Comparison of ENCODE assay signal across 8 cellular contexts in genomic region chr6:71289039-71289801, GRCh38. TPM values are rescaled to one million over a fixed set of nuclear protein-coding genes. Genes with fewer than 3 reads are reported as not detected.
DNase-seq lines count a peak whose midpoint lies in the region; ATAC-seq, FAIRE-seq and TF ChIP-seq lines count a peak whose summit lies in the region.

No MANE protein-coding gene starts in this region.

- TF ChIP-seq EP300 in A549 (IDR thresholded peaks at IDR 0.05), result no peak

- ATAC-seq in A549 (peak; percentile 18 to 66), HG02943 (IDR thresholded peaks at IDR 0.05; ENCODE audit: low read depth, unreplicated experiment) (peak; percentile 33), left ventricle myocardium superior (peak; percentile 10)
- peak; percentile 18 for ATAC-seq in activated naive CD8-positive, alpha-beta T cell treated with anti-CD3 and anti-CD28 coated beads, Interleukin-2, amount 50 U/mL, for 24 hours

- DNase-seq in A549 (ENCODE audit: low read depth in 1 of 2, low spot score in 1 of 2), result peak in 1 of 2 experiments; percentile 20
- no peak for DNase-seq in GM18507 (ENCODE audit: extremely low spot score, insufficient read length, low read depth)
- peak; percentile 25 to 39 for DNase-seq in NOMO-1 (lab: John Stamatoyannopoulos, UW; ENCODE audit: unreplicated experiment in 2 of 2)
- DNase-seq in activated naive CD8-positive, alpha-beta T cell treated with anti-CD3 and anti-CD28 coated beads, Interleukin-2, amount 50 U/mL, for 24 hours, result peak; percentile 28
- peak; percentile 69 for DNase-seq in left ventricle myocardium superior
- DNase-seq in T1000 (lab: John Stamatoyannopoulos, UW), result no peak

- 5% methylated on average over 10 of the region's 57 CpGs for WGBS in A549 (ENCODE audit: missing lambda C conversion rate)

- CTCF ChIA-PET in A549 (lab: Yijun Ruan, JAX), result interaction anchor here (0.6 to 1.6 kb wide), 6 partner anchors 11 to 108 kb away, joined by 3 to 12 read pairs (median 3); no protein-coding TSS in a partner anchor

- peaks cover 8% of the 10 kb centered on the region for H3K36me3 Mint-ChIP-seq in activated naive CD8-positive, alpha-beta T cell treated with anti-CD3 and anti-CD28 coated beads, Interleukin-2, amount 50 U/mL, for 24 hours (ENCODE audit: low read depth)

- peaks cover 40% of the 10 kb centered on the region for H3K4me1 Mint-ChIP-seq in activated naive CD8-positive, alpha-beta T cell treated with anti-CD3 and anti-CD28 coated beads, Interleukin-2, amount 50 U/mL, for 24 hours

- intact Hi-C loops in left ventricle myocardium superior (cut with micrococcal nuclease), result no loop called here

- TF ChIP-seq RAD21 in A549 (conservative IDR thresholded peaks at IDR 0.05 in 1 of 2, IDR thresholded peaks at IDR 0.05 in 1 of 2), result no peak

- TF ChIP-seq POLR2A in A549 (IDR thresholded peaks at IDR 0.05; ENCODE audit: low read length), result no peak

- H3K27me3 ChIP-seq in rectal smooth muscle tissue (ENCODE audit: control insufficient read depth, insufficient read depth, low read length), result no peaks in the 10 kb centered on the region

- peaks cover 46% of the 10 kb centered on the region for H3K4me1 ChIP-seq in A549
- no peaks in the 10 kb centered on the region for H3K4me1 ChIP-seq in rectal smooth muscle tissue (ENCODE audit: control insufficient read depth, insufficient read depth, low read length)

- H3K9me3 Mint-ChIP-seq in activated naive CD8-positive, alpha-beta T cell treated with anti-CD3 and anti-CD28 coated beads, Interleukin-2, amount 50 U/mL, for 24 hours, result no peaks in the 10 kb centered on the region

- H3K27ac ChIP-seq in A549, result peak overlapping the region; percentile 90 to 98
- H3K27ac ChIP-seq in rectal smooth muscle tissue (ENCODE audit: low read depth, low read length), result peak overlapping the region; percentile 70

- peak overlapping the region; percentile 79 for H3K4me3 Mint-ChIP-seq in activated naive CD8-positive, alpha-beta T cell treated with anti-CD3 and anti-CD28 coated beads, Interleukin-2, amount 50 U/mL, for 24 hours

- no peaks in the 10 kb centered on the region for H3K36me3 ChIP-seq in rectal smooth muscle tissue (ENCODE audit: control insufficient read depth, insufficient read depth, low read length)

- H3K27ac Mint-ChIP-seq in activated naive CD8-positive, alpha-beta T cell treated with anti-CD3 and anti-CD28 coated beads, Interleukin-2, amount 50 U/mL, for 24 hours, result peak overlapping the region; percentile 72

- FAIRE-seq in A549 (lab: Jason Lieb, UNC) (no peak), GM18507 (lab: Jason Lieb, UNC) (peak; percentile 35)

- TF ChIP-seq CTCF in A549 (IDR thresholded peaks at IDR 0.05), result no peak

- H3K4me2 ChIP-seq in A549, result peak overlapping the region; percentile 66

- POLR2A ChIA-PET in A549 (lab: Yijun Ruan, JAX), result interaction anchor here (0.9 to 1.9 kb wide), 4 partner anchors 11 to 876 kb away, joined by 3 to 7 read pairs (median 4); partner anchors contain the start of gene FAM135A

- no peaks in the 10 kb centered on the region for H3K9me3 ChIP-seq in A549

- H3K9ac ChIP-seq in rectal smooth muscle tissue (ENCODE audit: low read length), result peak overlapping the region; percentile 42

- peak overlapping the region; percentile 90 for H3K4me3 ChIP-seq in A549
- peak overlapping the region; percentile 65 for H3K4me3 ChIP-seq in rectal smooth muscle tissue (ENCODE audit: low read length)

- no peaks in the 10 kb centered on the region for H3K27me3 Mint-ChIP-seq in activated naive CD8-positive, alpha-beta T cell treated with anti-CD3 and anti-CD28 coated beads, Interleukin-2, amount 50 U/mL, for 24 hours

TF ChIP-seq in A549, 52 proteins besides CTCF, POLR2A, EP300 and RAD21:
- no peak for TF ChIP-seq TP53 (CRISPR knock-in tag; IDR thresholded peaks at IDR 0.05)
- no peak for TF ChIP-seq JUN (IDR thresholded peaks at IDR 0.05)
- TF ChIP-seq ELK1 (IDR thresholded peaks at IDR 0.05; ENCODE audit: low read depth, low read length), result no peak
- TF ChIP-seq HDAC2 (IDR thresholded peaks at IDR 0.05), result no peak
- no peak for TF ChIP-seq EHF (CRISPR knock-in tag; IDR thresholded peaks at IDR 0.05)
- no peak for TF ChIP-seq HMGXB4 (CRISPR knock-in tag; IDR thresholded peaks at IDR 0.05; ENCODE audit: borderline replicate concordance)
- no peak for TF ChIP-seq NPAS2 (CRISPR knock-in tag; IDR thresholded peaks at IDR 0.05; ENCODE audit: borderline replicate concordance)

RNA-seq across cellular contexts. Expression of gene OGFRL1, which starts 0.6 kb away (rescaled TPM):
- 9.0 and 15.2 TPM in 2 replicates for polyA plus RNA-seq in A549 (2011; rRNA removed)
- polyA plus RNA-seq in A549 (2012; cell fraction: cytosol; rRNA removed), result 2.0 and 2.5 TPM in 2 replicates
- polyA plus RNA-seq in A549 (2012; cell fraction: nucleus; rRNA removed), result 0.78 and 1.6 TPM in 2 replicates
- 8.0 to 8.4 TPM (median 8.1 TPM) in 3 replicates for polyA plus RNA-seq in A549 (2017; fragmentation: RNase III; extraction: RNeasy Plus Mini Kit Qiagen cat#74134 plus additional on column Dnase treatment)
- 5.2 and 5.8 TPM in 2 replicates for polyA minus RNA-seq in A549 (2011; rRNA and poly(A)+ RNA removed)
- 10.0 TPM for total RNA-seq in left ventricle myocardium superior

Comparison
In these comparisons a context has a peak if more than half of its experiments do, and no peak if none do; other contexts are left out.
1. DNase-seq: peak in NOMO-1 (2 of 2), activated naive CD8-positive, alpha-beta T cell treated with anti-CD3 and anti-CD28 coated beads, Interleukin-2, amount 50 U/mL, for 24 hours (single experiment) and left ventricle myocardium superior (single experiment); none in GM18507 (single experiment) and T1000 (single experiment).
2. Peak in every context shown above with its lines, with median percentiles within 50 percentile points of each other: ATAC-seq.